11 cellular contexts compared by ENCODE assay signal in genomic region chr7:87574630-87575029, GRCh38. TPM values are rescaled to one million over a fixed set of nuclear protein-coding genes. Genes with fewer than 3 reads are reported as not detected.
DNase-seq lines count a peak whose midpoint lies in the region; ATAC-seq and TF ChIP-seq lines count a peak whose summit lies in the region.
"Had no signal": no experiment of that assay in that cellular context is flagged by ENCODE, and none has a peak within 500 bp of the region (broad histone marks: within the 10 kb centered on the region; RNA-seq: fewer than 3 reads in every experiment).

No MANE protein-coding gene starts in this region.

- ATAC-seq in activated T-cell treated with anti-CD3 and anti-CD28 coated beads, Interleukin-2, amount 50 U/mL, for 72 hours (replicated peaks in 1 of 2), result peak; percentile 88 to 96
- peak; percentile 97 for ATAC-seq in esophagus mucosa

- H3K9me3 Mint-ChIP-seq in activated T-cell treated with anti-CD3 and anti-CD28 coated beads, Interleukin-2, amount 50 U/mL, for 72 hours, result peaks cover 0 to 2% of the 10 kb centered on the region in 2 donors
- no peaks in the 10 kb centered on the region for H3K9me3 Mint-ChIP-seq in stimulated activated naive CD8-positive, alpha-beta T cell treated with anti-CD3 and anti-CD28 coated beads, Interleukin-15, Interleukin-2, amounts not matched to agents 100 ng/mL and 50 ng/mL, for 24 hours

- H3K4me3 ChIP-seq in NB4 (ENCODE audit: low read depth, low read length), result no peak overlapping the region
- no peak overlapping the region for H3K4me3 ChIP-seq in H7 (ENCODE audit: insufficient read depth, low read depth, low read length)

- no peaks in the 10 kb centered on the region for H3K27me3 Mint-ChIP-seq in activated T-cell treated with anti-CD3 and anti-CD28 coated beads, Interleukin-2, amount 50 U/mL, for 72 hours (ENCODE audit: low read depth)
- H3K27me3 Mint-ChIP-seq in stimulated activated naive CD8-positive, alpha-beta T cell treated with anti-CD3 and anti-CD28 coated beads, Interleukin-15, Interleukin-2, amounts not matched to agents 100 ng/mL and 50 ng/mL, for 24 hours, result no peaks in the 10 kb centered on the region
- H3K27me3 Mint-ChIP-seq: B cell, naive B cell had no signal

- H3K36me3 Mint-ChIP-seq in activated T-cell treated with anti-CD3 and anti-CD28 coated beads, Interleukin-2, amount 50 U/mL, for 72 hours (ENCODE audit: insufficient read depth in 2 of 2), result peaks cover 2% of the 10 kb centered on the region in 2 donors
- peaks cover 11% of the 10 kb centered on the region for H3K36me3 Mint-ChIP-seq in stimulated activated naive CD8-positive, alpha-beta T cell treated with anti-CD3 and anti-CD28 coated beads, Interleukin-15, Interleukin-2, amounts not matched to agents 100 ng/mL and 50 ng/mL, for 24 hours (ENCODE audit: low read depth)

- H3K27me3 ChIP-seq in H7 (ENCODE audit: control insufficient read depth, insufficient read depth, low read length), result no peaks in the 10 kb centered on the region

- peak overlapping the region in 1 of 2 donors; percentile 62 for H3K4me3 Mint-ChIP-seq in activated T-cell treated with anti-CD3 and anti-CD28 coated beads, Interleukin-2, amount 50 U/mL, for 72 hours
- H3K4me3 Mint-ChIP-seq in stimulated activated naive CD8-positive, alpha-beta T cell treated with anti-CD3 and anti-CD28 coated beads, Interleukin-15, Interleukin-2, amounts not matched to agents 100 ng/mL and 50 ng/mL, for 24 hours, result no peak overlapping the region
- H3K4me3 Mint-ChIP-seq: B cell, naive B cell had no signal

- H3K4me1 Mint-ChIP-seq in activated T-cell treated with anti-CD3 and anti-CD28 coated beads, Interleukin-2, amount 50 U/mL, for 72 hours (ENCODE audit: low read depth), result peaks cover 12% of the 10 kb centered on the region
- H3K4me1 Mint-ChIP-seq in stimulated activated naive CD8-positive, alpha-beta T cell treated with anti-CD3 and anti-CD28 coated beads, Interleukin-15, Interleukin-2, amounts not matched to agents 100 ng/mL and 50 ng/mL, for 24 hours (ENCODE audit: low read depth), result peaks cover 21% of the 10 kb centered on the region
- H3K4me1 Mint-ChIP-seq: B cell had no signal

- TF ChIP-seq POLR2A in NB4 (IDR thresholded peaks at IDR 0.05; ENCODE audit: extremely low read depth, insufficient read length), result no peak

- H3K27ac Mint-ChIP-seq in activated T-cell treated with anti-CD3 and anti-CD28 coated beads, Interleukin-2, amount 50 U/mL, for 72 hours, result peak overlapping the region; percentile 86
- H3K27ac Mint-ChIP-seq in stimulated activated naive CD8-positive, alpha-beta T cell treated with anti-CD3 and anti-CD28 coated beads, Interleukin-15, Interleukin-2, amounts not matched to agents 100 ng/mL and 50 ng/mL, for 24 hours, result peak overlapping the region; percentile 5
- H3K27ac Mint-ChIP-seq: B cell had no signal

- no peaks in the 10 kb centered on the region for H3K36me3 ChIP-seq in H7 (replicated peaks; ENCODE audit: control insufficient read depth, insufficient read depth, low read length)

- DNase-seq in activated T-cell treated with anti-CD3 and anti-CD28 coated beads, Interleukin-2, amount 50 U/mL, for 72 hours, result peak in 1 of 2 donors; percentile 16
- no peak for DNase-seq in activated T-cell treated with anti-CD3 and anti-CD28 coated beads, Interleukin-2, amount 50 U/mL, for 1 hour
- DNase-seq in NB4 (ENCODE audit: low read depth), result peak; percentile 31
- no peak for DNase-seq in COLO668 (lab: John Stamatoyannopoulos, UW; ENCODE audit: unreplicated experiment)
- DNase-seq in H7, result no peak
- no peak for DNase-seq in T-helper 2 cell
- DNase-seq: naive B cell, NCI-H1436 had no signal

- no peak for TF ChIP-seq CTCF in NB4 (IDR thresholded peaks at IDR 0.05; ENCODE audit: low read depth, low read length)

RNA-seq across cellular contexts. Expression of gene ABCB1, which starts 26.1 kb away (rescaled TPM):
- 10 to 100 TPM; 15.5 to 20.1 TPM for total RNA-seq in activated T-cell treated with anti-CD3 and anti-CD28 coated beads, Interleukin-2, amount 50 U/mL, for 72 hours
- 2.7 TPM for total RNA-seq in esophagus mucosa
- total RNA-seq in H7 (2014; rRNA removed; shearing (Covaris generic)), result not detected in 2 replicates

RNA-seq across cellular contexts. Expression of gene RUNDC3B, which starts 53.6 kb away (rescaled TPM):
- 1 to 10 TPM; 1.1 to 2.3 TPM for total RNA-seq in activated T-cell treated with anti-CD3 and anti-CD28 coated beads, Interleukin-2, amount 50 U/mL, for 72 hours
- total RNA-seq in esophagus mucosa, result 0.84 TPM
- total RNA-seq in H7 (2014; rRNA removed; shearing (Covaris generic)), result 0.18 and 0.35 TPM in 2 replicates
